Comparison of ENCODE assay signal across 12 cellular contexts in genomic region chr1:26701266-26701994, GRCh38. TPM values are rescaled to one million over a fixed set of nuclear protein-coding genes. Genes with fewer than 3 reads are reported as not detected.
DNase-seq lines count a peak whose midpoint lies in the region; TF ChIP-seq lines count a peak whose summit lies in the region.
"Had no signal": no experiment of that assay in that cellular context is flagged by ENCODE, and none has a peak within 500 bp of the region (broad histone marks: within the 10 kb centered on the region; RNA-seq: fewer than 3 reads in every experiment).

No MANE protein-coding gene starts in this region.

- H3K36me3 ChIP-seq in OCI-LY1 (ENCODE audit: insufficient read depth, low read length) (peaks cover 66% of the 10 kb centered on the region), esophagus (ENCODE audit: control insufficient read depth in 2 of 2, insufficient read depth in 2 of 2, low read length in 1 of 2) (no peaks in the 10 kb centered on the region), trophoblast cell (ENCODE audit: control insufficient read depth in 1 of 2, insufficient read depth in 2 of 2, low read length in 2 of 2) (peaks cover 0 to 6% of the 10 kb centered on the region in 2 experiments), colonic mucosa (no peaks in the 10 kb centered on the region)
- H3K36me3 ChIP-seq: thoracic aorta had no signal

- H3K79me1 ChIP-seq in trophoblast cell (ENCODE audit: low read length) = peaks cover 14% of the 10 kb centered on the region

- no peak overlapping the region for H2AK5ac ChIP-seq in trophoblast cell (ENCODE audit: low read length)

- H3K9ac ChIP-seq in OCI-LY1 (ENCODE audit: low read length) (peak overlapping the region; percentile 97; the same call in 1 of the 2 replicates), trophoblast cell (ENCODE audit: low read length) (no peak overlapping the region), colonic mucosa (ENCODE audit: low read depth in 2 of 2, low read length in 2 of 2) (peak overlapping the region in 1 of 2 donors; percentile 28)

- H4K12ac ChIP-seq in trophoblast cell (ENCODE audit: low read depth, low read length) = no peak overlapping the region

- H2BK120ac ChIP-seq in trophoblast cell (ENCODE audit: insufficient read depth, low read length, poor library complexity) = no peak overlapping the region

- H3K4me2 ChIP-seq in OCI-LY1 (ENCODE audit: low read length) = peak overlapping the region; percentile 94
- peak overlapping the region; percentile 43 for H3K4me2 ChIP-seq in trophoblast cell (ENCODE audit: low read length)

- no peak overlapping the region for H2BK12ac ChIP-seq in trophoblast cell (ENCODE audit: low read length)

- no peaks in the 10 kb centered on the region for H3F3A ChIP-seq in OCI-LY1 (ENCODE audit: insufficient read depth, low read length)

- no peak overlapping the region for H3K23ac ChIP-seq in trophoblast cell (ENCODE audit: low read length)

- H2AFZ ChIP-seq in OCI-LY1 (ENCODE audit: low read length) (no peak overlapping the region), trophoblast cell (ENCODE audit: insufficient read depth, low read length, poor library complexity) (no peak overlapping the region)

- TF ChIP-seq CTCF in OCI-LY1 (IDR thresholded peaks at IDR 0.05; ENCODE audit: low read length) (no peak), colonic mucosa (IDR thresholded peaks at IDR 0.05) (no peak)

- H3K14ac ChIP-seq in trophoblast cell (ENCODE audit: low read length) = no peak overlapping the region

- intact Hi-C loops in colonic mucosa (cut with DNase I) = no loop called here

- WGBS in esophagus, 2 donors = 46 to 48% methylated on average over 5 of the region's 5 CpGs
- no CpG with 5 or more reads among the region's 5 CpGs for WGBS in trophoblast cell (ENCODE audit: extremely low coverage, insufficient coverage, insufficient read length)

- H2BK5ac ChIP-seq in trophoblast cell (ENCODE audit: low read depth, low read length, poor library complexity) = no peak overlapping the region

- H3K9me2 ChIP-seq in OCI-LY1 (ENCODE audit: low read depth, low read length) = no peaks in the 10 kb centered on the region

- H3K4ac ChIP-seq in trophoblast cell (ENCODE audit: low read depth, low read length) = peak overlapping the region; percentile 98

- H3K27me3 ChIP-seq in OCI-LY1 (ENCODE audit: insufficient read depth, low read length) (no peaks in the 10 kb centered on the region), esophagus (ENCODE audit: control insufficient read depth in 1 of 2, insufficient read depth in 2 of 2, low read length in 2 of 2) (no peaks in the 10 kb centered on the region), trophoblast cell (ENCODE audit: insufficient read depth, low read length) (no peaks in the 10 kb centered on the region), colonic mucosa (no peaks in the 10 kb centered on the region)

- no peak overlapping the region for H4K91ac ChIP-seq in trophoblast cell (ENCODE audit: low read depth, low read length)

- H3K4me3 ChIP-seq in OCI-LY1 (ENCODE audit: low read depth, low read length, poor library complexity, severe bottlenecking) (peak overlapping the region; percentile 88), esophagus (ENCODE audit: low read depth in 1 of 2, low read length in 2 of 2) (peak overlapping the region in 1 of 2 donors; percentile 36), trophoblast cell (ENCODE audit: low read depth, low read length) (no peak overlapping the region), colonic mucosa (no peak overlapping the region)

- peak; percentile 85 for DNase-seq in ELR (ENCODE audit: low read depth)
- DNase-seq in trophoblast cell = no peak
- DNase-seq in NCI-H187 treated with DMSO at 0.1 percent for 48 hours (lab: John Stamatoyannopoulos, UW) = no peak
- no peak for DNase-seq in colonic mucosa
- DNase-seq in activated effector memory CD4-positive, alpha-beta T cell treated with anti-CD3 and anti-CD28 coated beads, Interleukin-2, amount 50 U/mL, for 16 hours = no peak
- no peak for DNase-seq in anterior cingulate cortex (lab: John Stamatoyannopoulos, UW)
- DNase-seq: activated naive CD4-positive, alpha-beta T cell; COR-L47; KG1 had no signal

- peaks cover 83% of the 10 kb centered on the region for H3K4me1 ChIP-seq in OCI-LY1 (ENCODE audit: insufficient read depth, low read length, severe bottlenecking)
- peaks cover 4 to 12% of the 10 kb centered on the region in 2 donors for H3K4me1 ChIP-seq in esophagus (ENCODE audit: control insufficient read depth in 2 of 2, insufficient read depth in 2 of 2, low read length in 1 of 2)
- peaks cover 5 to 22% of the 10 kb centered on the region in 2 experiments for H3K4me1 ChIP-seq in trophoblast cell (ENCODE audit: control insufficient read depth in 1 of 2, insufficient read depth in 2 of 2, low read length in 2 of 2)
- H3K4me1 ChIP-seq in colonic mucosa = peaks cover 53% of the 10 kb centered on the region

- H3K27ac ChIP-seq in OCI-LY1 (ENCODE audit: low read depth, low read length, poor library complexity, severe bottlenecking) (no peak overlapping the region), esophagus (ENCODE audit: low read depth in 2 of 2, low read length in 1 of 2) (peak overlapping the region; percentile 62 to 74), trophoblast cell (ENCODE audit: low read depth, low read length) (no peak overlapping the region), colonic mucosa (no peak overlapping the region)

- H3K79me2 ChIP-seq in OCI-LY1 (ENCODE audit: insufficient read depth, low read length) (peaks cover 100% of the 10 kb centered on the region), trophoblast cell (ENCODE audit: control insufficient read depth, insufficient read depth, low read length, poor library complexity) (peaks cover 40% of the 10 kb centered on the region)

- H4K8ac ChIP-seq in trophoblast cell (ENCODE audit: low read depth, low read length) = no peak overlapping the region

- H3K9me3 ChIP-seq in OCI-LY1 (ENCODE audit: low read length) (no peaks in the 10 kb centered on the region), esophagus (ENCODE audit: control insufficient read depth in 2 of 2, insufficient read depth in 1 of 2, low read depth in 1 of 2, low read length in 1 of 2) (no peaks in the 10 kb centered on the region), trophoblast cell (ENCODE audit: insufficient read depth, low read depth, low read length) (no peaks in the 10 kb centered on the region), colonic mucosa (no peaks in the 10 kb centered on the region)
- H3K9me3 ChIP-seq: thoracic aorta had no signal

- peaks cover 13% of the 10 kb centered on the region; the same call in 1 of the 2 replicates for H4K20me1 ChIP-seq in OCI-LY1 (ENCODE audit: insufficient read depth, low read length)

- H3K18ac ChIP-seq in trophoblast cell (ENCODE audit: low read length) = no peak overlapping the region

RNA-seq across cellular contexts. Expression of gene ARID1A, which starts 5.6 kb away (rescaled TPM):
- 10 to 100 TPM; 15.9 to 17.8 TPM for polyA plus RNA-seq in esophagus
- 84.0 and 87.9 TPM in 2 replicates for polyA plus RNA-seq in trophoblast cell (2013)
- 10 to 100 TPM; 49.6 to 76.2 TPM for total RNA-seq in colonic mucosa

Comparison
In these comparisons a context has a peak if more than half of its experiments do, and no peak if none do; other contexts are left out.
1. H3K27ac ChIP-seq: peak in esophagus (2 of 2); none in OCI-LY1 (single experiment), trophoblast cell (single experiment) and colonic mucosa (single experiment).